Comparison of ENCODE assay signal across 1 cellular context in genomic region chr17:73356561-73357170, GRCh38.
TF ChIP-seq lines count a peak whose summit lies in the region.

No MANE protein-coding gene starts in this region.

TF ChIP-seq in neural cell, 6 proteins besides CTCF, POLR2A, EP300 and RAD21:
- TF ChIP-seq MXI1 (conservative IDR thresholded peaks at IDR 0.05; ENCODE audit: poor library complexity, severe bottlenecking) (no peak), EZH2 (IDR thresholded peaks at IDR 0.05; ENCODE audit: borderline replicate concordance, insufficient read depth, low read length, poor library complexity, severe bottlenecking) (no peak), REST (IDR thresholded peaks at IDR 0.05; ENCODE audit: borderline replicate concordance) (no peak), SMC3 (conservative IDR thresholded peaks at IDR 0.05; ENCODE audit: poor library complexity) (no peak), POLR2AphosphoS5 (IDR thresholded peaks at IDR 0.05) (no peak), TAF1 (IDR thresholded peaks at IDR 0.05; ENCODE audit: low read depth) (no peak)
TF ChIP-seq in neural cell: peak in this region for 0.
